11 cellular contexts compared by ENCODE assay signal in the genomic region with DNA sequence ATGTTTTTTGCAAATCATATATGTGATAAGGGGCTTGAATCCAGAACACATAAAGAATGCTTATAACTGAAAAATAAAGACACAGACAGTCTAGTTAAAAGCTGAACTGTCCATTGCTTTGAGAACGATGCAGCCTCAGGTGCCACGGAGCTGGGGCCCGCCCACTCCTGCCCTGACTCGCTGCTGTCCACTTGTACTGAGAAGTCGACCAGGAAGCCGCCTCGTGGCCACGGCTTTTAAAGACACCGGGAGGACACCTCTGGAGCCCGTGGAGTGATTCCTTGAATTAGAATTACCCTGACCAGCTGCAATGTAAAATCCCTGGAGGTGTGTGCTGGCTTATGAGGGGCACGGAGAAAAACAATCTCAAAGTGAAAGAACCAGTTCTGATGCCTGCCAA.
"Had no signal": no experiment of that assay in that cellular context is flagged by ENCODE, and none has a peak within 500 bp of the region (broad histone marks: within the 10 kb centered on the region; RNA-seq: fewer than 3 reads in every experiment).

No MANE protein-coding gene starts in this region.

- H3K27me3 ChIP-seq: transverse colon had no signal

- H3K9me3 ChIP-seq: transverse colon had no signal

- H3K36me3 ChIP-seq: transverse colon had no signal

- H3K4me3 ChIP-seq: skin epidermis, transverse colon had no signal

- H2AFZ ChIP-seq: parathyroid adenoma had no signal

- H3K27ac ChIP-seq: parathyroid adenoma, skin epidermis, transverse colon had no signal

- H3K4me1 ChIP-seq: parathyroid adenoma, transverse colon had no signal

- H3K9ac ChIP-seq: parathyroid adenoma had no signal

- DNase-seq: activated gamma-delta T cell; activated T-cell treated with anti-CD3 and anti-CD28 coated beads, Interleukin-2, amount 50 U/mL, for 24 hours; amygdala; cerebellar nuclear complex; dermis blood vessel endothelial cell; erythroblast; left colon; naive thymus-derived CD4-positive, alpha-beta T cell; transverse colon had no signal
